22 cellular contexts compared by ENCODE assay signal in the genomic region with DNA sequence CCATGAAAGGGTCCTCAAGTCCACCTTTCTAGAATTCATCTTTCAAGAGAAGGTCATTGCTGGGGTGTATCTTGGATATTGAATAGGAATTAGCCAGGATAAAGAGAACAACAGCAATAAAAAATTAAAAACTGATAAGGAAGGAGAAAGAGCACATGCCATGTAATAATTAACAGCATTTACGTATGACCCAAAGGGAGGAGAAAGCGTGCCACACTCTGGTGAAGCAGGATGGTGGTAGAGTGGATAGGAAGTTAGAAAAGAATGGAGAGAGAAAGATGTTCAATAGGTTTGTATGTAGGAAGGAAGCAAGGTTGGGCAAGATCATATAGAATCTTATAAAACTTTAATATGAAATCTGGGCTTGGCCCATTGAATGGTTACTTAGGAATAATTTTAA.
A peak's percentile ranks its signal among the peaks of the same experiment; 100 is the strongest.
DNase-seq lines count a peak whose midpoint lies in the region; ATAC-seq, FAIRE-seq and TF ChIP-seq lines count a peak whose summit lies in the region.
"Had no signal": no experiment of that assay in that cellular context is flagged by ENCODE, and none has a peak within 500 bp of the region (broad histone marks: within the 10 kb centered on the region; RNA-seq: fewer than 3 reads in every experiment).

No MANE protein-coding gene starts in this region.

- peak in 1 of 4 donors; percentile 6 for DNase-seq in body of pancreas
- peak; percentile 6 for DNase-seq in kidney tubule cell (ENCODE audit: low spot score)
- peak; percentile 74 for DNase-seq in small intestine
- DNase-seq in omental fat pad (ENCODE audit: low spot score) = no peak
- DNase-seq in activated CD8-positive, alpha-beta memory T cell treated with anti-CD3 and anti-CD28 coated beads for 24 hours = no peak
- no peak for DNase-seq in germinal center (ENCODE audit: low spot score)
- DNase-seq: 8988T; ACHN; BE2C; C1 segment of cervical spinal cord; CD4-positive, alpha-beta memory T cell; CD4-positive, CD25-positive, alpha-beta regulatory T cell; CD8-positive, alpha-beta memory T cell; COR-L47; DMS79 treated with DMSO at 0.1 percent for 48 hours; GF-D8 had no signal

- H3K27me3 ChIP-seq in body of pancreas (no peaks in the 10 kb centered on the region), small intestine (ENCODE audit: control insufficient read depth in 2 of 2, insufficient read depth in 2 of 2, low read length in 2 of 2) (no peaks in the 10 kb centered on the region)
- H3K27me3 ChIP-seq: BE2C, BLaER1 had no signal

- 39 to 59% methylated on average over 2 of the region's 2 CpGs for WGBS in body of pancreas, 2 donors
- WGBS in small intestine, 3 donors = 18 to 73% (median 43%) methylated on average over 2 of the region's 2 CpGs

- TF ChIP-seq POLR2A in body of pancreas (IDR thresholded peaks at IDR 0.05) = no peak

- H3K27ac ChIP-seq in body of pancreas = no peak overlapping the region
- H3K27ac ChIP-seq in small intestine (ENCODE audit: low read depth in 1 of 2, low read length in 1 of 2) = no peak overlapping the region
- H3K27ac ChIP-seq: BLaER1 had no signal

- H3K9me3 ChIP-seq in body of pancreas (no peaks in the 10 kb centered on the region), small intestine (ENCODE audit: control insufficient read depth, low read depth) (no peaks in the 10 kb centered on the region)
- H3K9me3 ChIP-seq: BE2C had no signal

- H3K4me1 ChIP-seq in body of pancreas = no peaks in the 10 kb centered on the region
- H3K4me1 ChIP-seq in small intestine (ENCODE audit: control insufficient read depth in 2 of 2, insufficient read depth in 1 of 2, low read depth in 1 of 2, low read length in 1 of 2) = no peaks in the 10 kb centered on the region
- H3K4me1 ChIP-seq: BE2C had no signal

- H3K36me3 ChIP-seq in body of pancreas (replicated peaks in 1 of 2; ENCODE audit: insufficient read depth in 1 of 2, low read depth in 2 of 2) (no peaks in the 10 kb centered on the region), small intestine (ENCODE audit: control insufficient read depth in 2 of 2, insufficient read depth in 2 of 2, low read length in 2 of 2) (no peaks in the 10 kb centered on the region)
- H3K36me3 ChIP-seq: BE2C, BLaER1 had no signal

- peak; percentile 45 for ATAC-seq in body of pancreas
- ATAC-seq in omental fat pad (ENCODE audit: low FRiP score) = no peak

- FAIRE-seq in small intestine (lab: Jason Lieb, UNC) = no peak
- FAIRE-seq: A204.1, D721Med, G401.6, GM12891, GM19239 had no signal

- intact Hi-C loops in body of pancreas (cut with DNase I) = no loop called here

- H3K4me3 ChIP-seq in body of pancreas (no peak overlapping the region), small intestine (ENCODE audit: low read depth in 1 of 2, low read length in 2 of 2) (no peak overlapping the region)
- H3K4me3 ChIP-seq: BLaER1 had no signal

- TF ChIP-seq CTCF in body of pancreas (IDR thresholded peaks at IDR 0.05) (peak in 4 of 7 experiments; percentile 16 to 39 (median 26)), omental fat pad (IDR thresholded peaks at IDR 0.05) (no peak)

Comparison
In these comparisons a context has a peak if more than half of its experiments do, and no peak if none do; other contexts are left out.
1. DNase-seq: peak in kidney tubule cell (single experiment) and small intestine (single experiment); none in omental fat pad (single experiment), activated CD8-positive, alpha-beta memory T cell treated with anti-CD3 and anti-CD28 coated beads for 24 hours (single experiment) and germinal center (single experiment).
2. CTCF ChIP-seq: peak in body of pancreas (4 of 7); none in omental fat pad (0 of 3).